ENCODE assay signal across 17 cellular contexts in genomic region chr2:151305129-151305691, GRCh38.
DNase-seq lines count a peak whose midpoint lies in the region; ATAC-seq and TF ChIP-seq lines count a peak whose summit lies in the region.
"Had no signal": no experiment of that assay in that cellular context is flagged by ENCODE, and none has a peak within 500 bp of the region (broad histone marks: within the 10 kb centered on the region; RNA-seq: fewer than 3 reads in every experiment).

No MANE protein-coding gene starts in this region.

- CTCF ChIA-PET in HEK293 (lab: Yijun Ruan, JAX) = no interaction called here

- H3K27me3 Mint-ChIP-seq in dendritic cell treated with granulocyte-macrophage colony-stimulating factor and Interleukin-4, amounts not matched to agents 40 ng/mL and 50 ng/mL, for 4 days = no peaks in the 10 kb centered on the region
- H3K27me3 Mint-ChIP-seq in stimulated activated memory B cell treated with anti-CD40 and anti-IgM and Interleukin-4, amounts not matched to agents 10 μg/mL and 1 μg/mL and 100 μg/mL, for 72 hours = no peaks in the 10 kb centered on the region
- no peaks in the 10 kb centered on the region for H3K27me3 Mint-ChIP-seq in activated naive CD8-positive, alpha-beta T cell treated with anti-CD3 and anti-CD28 coated beads, Interleukin-2, amount 50 U/mL, for 24 hours

- no peaks in the 10 kb centered on the region for H3K36me3 Mint-ChIP-seq in dendritic cell treated with granulocyte-macrophage colony-stimulating factor and Interleukin-4, amounts not matched to agents 40 ng/mL and 50 ng/mL, for 4 days (ENCODE audit: low read depth)
- no peaks in the 10 kb centered on the region for H3K36me3 Mint-ChIP-seq in stimulated activated memory B cell treated with anti-CD40 and anti-IgM and Interleukin-4, amounts not matched to agents 10 μg/mL and 1 μg/mL and 100 μg/mL, for 72 hours
- no peaks in the 10 kb centered on the region for H3K36me3 Mint-ChIP-seq in activated naive CD8-positive, alpha-beta T cell treated with anti-CD3 and anti-CD28 coated beads, Interleukin-2, amount 50 U/mL, for 24 hours (ENCODE audit: low read depth)
- H3K36me3 Mint-ChIP-seq: CD8-positive, alpha-beta T cell had no signal

- intact Hi-C loops in dendritic cell treated with granulocyte-macrophage colony-stimulating factor and Interleukin-4, amounts not matched to agents 40 ng/mL and 50 ng/mL, for 4 days (cut with micrococcal nuclease) = no loop called here

- no peaks in the 10 kb centered on the region for H3K27me3 ChIP-seq in BLaER1 treated with 17β-estradiol and CSF1 and Interleukin-3, amounts not matched to agents 10 nM and 100 nM
- no peaks in the 10 kb centered on the region for H3K27me3 ChIP-seq in HAP-1 (ENCODE audit: low read depth)

- no peak for TF ChIP-seq CTCF in HEK293 (tag by site-specific recombination; IDR thresholded peaks at IDR 0.05)

- H3K9ac ChIP-seq in BLaER1 treated with 17β-estradiol and CSF1 and Interleukin-3, amounts not matched to agents 10 nM and 100 nM = no peak overlapping the region

- H3K4me3 ChIP-seq in BLaER1 treated with 17β-estradiol and CSF1 and Interleukin-3, amounts not matched to agents 10 nM and 100 nM = no peak overlapping the region
- H3K4me3 ChIP-seq in HEK293 (ENCODE audit: low read depth, low read length) = no peak overlapping the region
- no peak overlapping the region for H3K4me3 ChIP-seq in HAP-1
- H3K4me3 ChIP-seq: GM23338 had no signal

- H3K27ac ChIP-seq in BLaER1 treated with 17β-estradiol and CSF1 and Interleukin-3, amounts not matched to agents 10 nM and 100 nM = no peak overlapping the region
- no peak overlapping the region for H3K27ac ChIP-seq in HEK293 (ENCODE audit: extremely low read depth, low read depth, low read length)
- H3K27ac ChIP-seq: HL-60 had no signal

- peaks cover 0 to 16% (median 6%) of the 10 kb centered on the region in 11 experiments; a peak in 12 of 22 replicates for H3K9me3 ChIP-seq in BLaER1 treated with 17β-estradiol and CSF1 and Interleukin-3, amounts not matched to agents 10 nM and 100 nM (replicated peaks in 1 of 11)
- H3K9me3 ChIP-seq in HEK293 (ENCODE audit: control insufficient read depth, insufficient read depth, low read depth, low read length) = no peaks in the 10 kb centered on the region
- no peaks in the 10 kb centered on the region for H3K9me3 ChIP-seq in HAP-1

- no peaks in the 10 kb centered on the region for H3K36me3 ChIP-seq in BLaER1 treated with 17β-estradiol and CSF1 and Interleukin-3, amounts not matched to agents 10 nM and 100 nM
- H3K36me3 ChIP-seq in HEK293 (ENCODE audit: control insufficient read depth in 2 of 2, insufficient read depth in 1 of 2, low read length in 2 of 2) (no peaks in the 10 kb centered on the region), HAP-1 (replicated peaks) (no peaks in the 10 kb centered on the region)

- peaks cover 9% of the 10 kb centered on the region for H3K4me1 Mint-ChIP-seq in dendritic cell treated with granulocyte-macrophage colony-stimulating factor and Interleukin-4, amounts not matched to agents 40 ng/mL and 50 ng/mL, for 4 days (ENCODE audit: low read depth)
- peaks cover 8% of the 10 kb centered on the region for H3K4me1 Mint-ChIP-seq in stimulated activated memory B cell treated with anti-CD40 and anti-IgM and Interleukin-4, amounts not matched to agents 10 μg/mL and 1 μg/mL and 100 μg/mL, for 72 hours
- no peaks in the 10 kb centered on the region for H3K4me1 Mint-ChIP-seq in activated naive CD8-positive, alpha-beta T cell treated with anti-CD3 and anti-CD28 coated beads, Interleukin-2, amount 50 U/mL, for 24 hours

- DNase-seq in SIG-M5 treated with dmso at 0.1 percent for 504 hours (lab: John Stamatoyannopoulos, UW; ENCODE audit: unreplicated experiment) (no peak), HAP-1 (ENCODE audit: low spot score in 2 of 2) (no peak)
- DNase-seq in activated naive CD8-positive, alpha-beta T cell treated with anti-CD3 and anti-CD28 coated beads, Interleukin-2, amount 50 U/mL, for 24 hours = no peak
- DNase-seq: AML-193; Calu3; CD8-positive, alpha-beta T cell; DMS79 treated with DMSO at 0.1 percent for 48 hours; GF-D8; H7; IMR-90; KBM-7 had no signal

- POLR2A ChIA-PET in HEK293 (lab: Yijun Ruan, JAX) = no interaction called here

- peaks cover 9% of the 10 kb centered on the region for H3K9me3 Mint-ChIP-seq in dendritic cell treated with granulocyte-macrophage colony-stimulating factor and Interleukin-4, amounts not matched to agents 40 ng/mL and 50 ng/mL, for 4 days
- no peaks in the 10 kb centered on the region for H3K9me3 Mint-ChIP-seq in stimulated activated memory B cell treated with anti-CD40 and anti-IgM and Interleukin-4, amounts not matched to agents 10 μg/mL and 1 μg/mL and 100 μg/mL, for 72 hours
- no peaks in the 10 kb centered on the region for H3K9me3 Mint-ChIP-seq in activated naive CD8-positive, alpha-beta T cell treated with anti-CD3 and anti-CD28 coated beads, Interleukin-2, amount 50 U/mL, for 24 hours
- H3K9me3 Mint-ChIP-seq: CD8-positive, alpha-beta T cell had no signal

- no peak for ATAC-seq in stimulated activated memory B cell treated with anti-CD40 and anti-IgM and Interleukin-4, amounts not matched to agents 10 μg/mL and 1 μg/mL and 100 μg/mL, for 72 hours
- no peak for ATAC-seq in activated naive CD8-positive, alpha-beta T cell treated with anti-CD3 and anti-CD28 coated beads, Interleukin-2, amount 50 U/mL, for 24 hours
- ATAC-seq: CD8-positive, alpha-beta T cell; GM23338 had no signal

- no peak overlapping the region for H3K4me3 Mint-ChIP-seq in dendritic cell treated with granulocyte-macrophage colony-stimulating factor and Interleukin-4, amounts not matched to agents 40 ng/mL and 50 ng/mL, for 4 days
- H3K4me3 Mint-ChIP-seq in stimulated activated memory B cell treated with anti-CD40 and anti-IgM and Interleukin-4, amounts not matched to agents 10 μg/mL and 1 μg/mL and 100 μg/mL, for 72 hours = no peak overlapping the region
- H3K4me3 Mint-ChIP-seq in activated naive CD8-positive, alpha-beta T cell treated with anti-CD3 and anti-CD28 coated beads, Interleukin-2, amount 50 U/mL, for 24 hours = no peak overlapping the region
- H3K4me3 Mint-ChIP-seq: CD8-positive, alpha-beta T cell; GM23338 had no signal

- H3K27ac Mint-ChIP-seq in dendritic cell treated with granulocyte-macrophage colony-stimulating factor and Interleukin-4, amounts not matched to agents 40 ng/mL and 50 ng/mL, for 4 days = peak overlapping the region; percentile 49
- H3K27ac Mint-ChIP-seq in stimulated activated memory B cell treated with anti-CD40 and anti-IgM and Interleukin-4, amounts not matched to agents 10 μg/mL and 1 μg/mL and 100 μg/mL, for 72 hours = peak overlapping the region; percentile 60
- H3K27ac Mint-ChIP-seq in activated naive CD8-positive, alpha-beta T cell treated with anti-CD3 and anti-CD28 coated beads, Interleukin-2, amount 50 U/mL, for 24 hours = no peak overlapping the region
- H3K27ac Mint-ChIP-seq: CD8-positive, alpha-beta T cell; GM23338 had no signal

- H4K20me1 ChIP-seq in BLaER1 treated with 17β-estradiol and CSF1 and Interleukin-3, amounts not matched to agents 10 nM and 100 nM = no peaks in the 10 kb centered on the region

- peak overlapping the region in 6 of 11 experiments; percentile 14 to 56 (median 36); a peak in 7 of 22 replicates for H3K4me2 ChIP-seq in BLaER1 treated with 17β-estradiol and CSF1 and Interleukin-3, amounts not matched to agents 10 nM and 100 nM
- H3K4me2 ChIP-seq: GM23338 had no signal

- in situ Hi-C loops in HAP-1 (cut with MboI; ENCODE audit: low sequenced_read_pairs) = no loop called here

- peaks cover 0 to 9% (median 4%) of the 10 kb centered on the region in 10 experiments; a peak in 10 of 20 replicates for H3K4me1 ChIP-seq in BLaER1 treated with 17β-estradiol and CSF1 and Interleukin-3, amounts not matched to agents 10 nM and 100 nM
- H3K4me1 ChIP-seq in HEK293 (ENCODE audit: control insufficient read depth, insufficient read depth, low read length) (peaks cover 7% of the 10 kb centered on the region; the same call in 1 of the 2 replicates), HAP-1 (no peaks in the 10 kb centered on the region)

TF ChIP-seq in HEK293, 187 proteins besides CTCF, POLR2A, EP300 and RAD21:
- TF ChIP-seq ZNF513 (tag by site-specific recombination; IDR thresholded peaks at IDR 0.05) (peak; percentile 75), ZFP37 (tag by site-specific recombination; IDR thresholded peaks at IDR 0.05) (no peak)
